1 cellular context compared by ENCODE assay signal in the genomic region with DNA sequence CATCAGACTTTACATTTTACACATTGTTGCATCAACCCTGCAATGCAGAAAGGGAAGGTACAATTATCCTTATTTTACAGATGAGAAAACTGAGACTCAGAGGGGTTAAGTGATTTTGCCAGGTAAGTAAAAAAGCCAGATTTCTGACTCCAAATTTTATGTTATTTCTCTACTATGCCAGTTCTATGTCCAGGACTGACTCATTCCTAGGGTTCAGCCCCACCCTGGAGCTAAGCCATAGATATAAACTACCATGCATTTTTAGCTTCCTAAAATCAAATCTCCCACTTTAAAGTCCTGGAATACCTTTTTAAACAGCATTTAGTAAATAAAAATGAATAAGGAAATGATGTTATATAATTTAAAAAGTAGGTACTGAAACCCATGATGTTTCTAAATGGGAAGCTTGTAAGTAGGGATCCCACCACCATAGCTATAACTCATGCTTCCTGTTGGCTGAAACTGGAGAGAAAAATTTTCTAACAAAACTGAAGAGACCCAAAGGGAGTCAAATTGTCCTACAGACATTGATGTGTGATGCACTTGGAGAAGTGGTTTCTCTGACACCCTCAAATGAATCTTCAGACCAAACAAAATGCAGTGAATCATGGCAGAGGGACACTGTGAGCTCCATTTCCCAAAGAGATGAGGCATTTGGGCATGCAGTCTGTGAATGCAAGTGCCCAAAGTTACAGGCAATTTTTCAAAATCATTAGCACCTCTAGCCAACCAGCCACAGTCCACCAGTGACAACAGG.
TF ChIP-seq lines count a peak whose summit lies in the region.

No MANE protein-coding gene starts in this region.

TF ChIP-seq in IMR-90, 13 proteins besides CTCF, POLR2A, EP300 and RAD21:
- TF ChIP-seq BHLHE40 (IDR thresholded peaks at IDR 0.05; ENCODE audit: low read depth, low read length) (no peak), CHD1 (IDR thresholded peaks at IDR 0.05; ENCODE audit: low read depth, low read length) (no peak), MXI1 (IDR thresholded peaks at IDR 0.05; ENCODE audit: borderline replicate concordance, low read depth, low read length) (no peak), FOS (IDR thresholded peaks at IDR 0.05; ENCODE audit: low read depth, low read length) (no peak), SMC3 (IDR thresholded peaks at IDR 0.05; ENCODE audit: low read depth, low read length) (no peak), RFX5 (IDR thresholded peaks at IDR 0.05; ENCODE audit: low read depth, low read length) (no peak), NFE2L2 (IDR thresholded peaks at IDR 0.05; ENCODE audit: low read depth, low read length) (no peak), MAZ (IDR thresholded peaks at IDR 0.05; ENCODE audit: borderline replicate concordance, low read depth, low read length) (no peak), CEBPB (IDR thresholded peaks at IDR 0.05; ENCODE audit: low read depth, low read length) (no peak), RCOR1 (IDR thresholded peaks at IDR 0.05; ENCODE audit: insufficient replicate concordance, low read length) (no peak), MAFK (IDR thresholded peaks at IDR 0.05; ENCODE audit: low read depth, low read length) (no peak)
- TF ChIP-seq, protein P1, sequence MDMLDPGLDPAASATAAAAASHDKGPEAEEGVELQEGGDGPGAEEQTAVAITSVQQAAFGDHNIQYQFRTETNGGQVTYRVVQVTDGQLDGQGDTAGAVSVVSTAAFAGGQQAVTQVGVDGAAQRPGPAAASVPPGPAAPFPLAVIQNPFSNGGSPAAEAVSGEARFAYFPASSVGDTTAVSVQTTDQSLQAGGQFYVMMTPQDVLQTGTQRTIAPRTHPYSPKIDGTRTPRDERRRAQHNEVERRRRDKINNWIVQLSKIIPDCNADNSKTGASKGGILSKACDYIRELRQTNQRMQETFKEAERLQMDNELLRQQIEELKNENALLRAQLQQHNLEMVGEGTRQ (IDR thresholded peaks at IDR 0.05; ENCODE audit: low read depth, low read length) = no peak
- TF ChIP-seq, protein P2, sequence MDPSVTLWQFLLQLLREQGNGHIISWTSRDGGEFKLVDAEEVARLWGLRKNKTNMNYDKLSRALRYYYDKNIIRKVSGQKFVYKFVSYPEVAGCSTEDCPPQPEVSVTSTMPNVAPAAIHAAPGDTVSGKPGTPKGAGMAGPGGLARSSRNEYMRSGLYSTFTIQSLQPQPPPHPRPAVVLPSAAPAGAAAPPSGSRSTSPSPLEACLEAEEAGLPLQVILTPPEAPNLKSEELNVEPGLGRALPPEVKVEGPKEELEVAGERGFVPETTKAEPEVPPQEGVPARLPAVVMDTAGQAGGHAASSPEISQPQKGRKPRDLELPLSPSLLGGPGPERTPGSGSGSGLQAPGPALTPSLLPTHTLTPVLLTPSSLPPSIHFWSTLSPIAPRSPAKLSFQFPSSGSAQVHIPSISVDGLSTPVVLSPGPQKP (IDR thresholded peaks at IDR 0.05; ENCODE audit: borderline replicate concordance, low read depth, low read length) = no peak
